Comparison of ENCODE assay signal across 8 cellular contexts in genomic region chr18:63848159-63848558, GRCh38. TPM values are rescaled to one million over a fixed set of nuclear protein-coding genes. Genes with fewer than 3 reads are reported as not detected.
A peak's percentile ranks its signal among the peaks of the same experiment; 100 is the strongest.
DNase-seq lines count a peak whose midpoint lies in the region; ATAC-seq, FAIRE-seq and TF ChIP-seq lines count a peak whose summit lies in the region.

No MANE protein-coding gene starts in this region.

- H3K4me3 ChIP-seq in PC-9 = no peak overlapping the region
- H3K4me3 ChIP-seq in esophagus muscularis mucosa = no peak overlapping the region

- no peaks in the 10 kb centered on the region for H3K9me2 ChIP-seq in PC-9 (ENCODE audit: insufficient read depth)

- H3K4me2 ChIP-seq in PC-9 = no peak overlapping the region

- no peaks in the 10 kb centered on the region for H3K9me3 ChIP-seq in PC-9 (ENCODE audit: insufficient read depth, low read depth)
- H3K9me3 ChIP-seq in esophagus muscularis mucosa = no peaks in the 10 kb centered on the region

- no peaks in the 10 kb centered on the region for H3K27me3 ChIP-seq in PC-9 (ENCODE audit: insufficient read depth, low read depth)
- peaks cover 0 to 6% (median 0%) of the 10 kb centered on the region in 4 donors for H3K27me3 ChIP-seq in esophagus muscularis mucosa

- H3K36me3 ChIP-seq in PC-9 (ENCODE audit: low read depth) (no peaks in the 10 kb centered on the region), esophagus muscularis mucosa (no peaks in the 10 kb centered on the region)

- H3K4me1 Mint-ChIP-seq in progenitor cell of endocrine pancreas (ENCODE audit: low read depth) = no peaks in the 10 kb centered on the region

- CTCF ChIA-PET in PC-9 (lab: Charles Lee) = no interaction called here

- no peak for TF ChIP-seq EP300 in esophagus muscularis mucosa (IDR thresholded peaks at IDR 0.05)

- H2AFZ ChIP-seq in PC-9 = no peak overlapping the region

- H3F3A ChIP-seq in PC-9 (ENCODE audit: insufficient read depth, low read depth) = no peaks in the 10 kb centered on the region

- H3K4me1 ChIP-seq in PC-9 (replicated peaks; ENCODE audit: insufficient read depth) (peaks cover 5% of the 10 kb centered on the region; the same call in 1 of the 2 replicates), esophagus muscularis mucosa (no peaks in the 10 kb centered on the region)

- H3K4me3 Mint-ChIP-seq in progenitor cell of endocrine pancreas (ENCODE audit: low read depth) = no peak overlapping the region

- no peaks in the 10 kb centered on the region for H3K9me3 Mint-ChIP-seq in progenitor cell of endocrine pancreas (ENCODE audit: low read depth)

- intact Hi-C loops in PC-9 (cut with micrococcal nuclease; ENCODE audit: unreplicated experiment) = loop anchor here (1.0 to 10.0 kb wide), 5 partner anchors 88 to 513 kb away; partner anchors contain the start of gene KDSR
- intact Hi-C loops in esophagus muscularis mucosa (cut with DNase I) = loop anchor here (10.0 kb wide), 1 partner anchor 333 kb away; no protein-coding TSS in a partner anchor

- TF ChIP-seq CTCF in PC-9 (conservative IDR thresholded peaks at IDR 0.05) (peak; percentile 74), esophagus muscularis mucosa (IDR thresholded peaks at IDR 0.05) (peak; percentile 19 to 35 (median 22)), progenitor cell of endocrine pancreas (IDR thresholded peaks at IDR 0.05; ENCODE audit: unreplicated experiment) (peak; percentile 74)

- FAIRE-seq in HTR-8/SVneo (lab: Jason Lieb, UNC) = no peak

- H3K27ac ChIP-seq in PC-9 = no peak overlapping the region
- H3K27ac ChIP-seq in esophagus muscularis mucosa (replicated peaks in 1 of 4) = no peak overlapping the region

- no peaks in the 10 kb centered on the region for H3K79me2 ChIP-seq in PC-9 (ENCODE audit: low read depth)

- 4% methylated on average over 2 of the region's 2 CpGs for WGBS in esophagus muscularis mucosa

- DNase-seq in AG20443 (ENCODE audit: low spot score) (peak; percentile 55), HTR-8/SVneo (ENCODE audit: insufficient read length, low spot score) (peak; percentile 15), PC-9 (peak; percentile 12 to 56), esophagus muscularis mucosa (ENCODE audit: extremely low spot score) (no peak), progenitor cell of endocrine pancreas (ENCODE audit: low spot score, unreplicated experiment) (no peak)
- no peak for DNase-seq in stimulated activated CD4-positive, alpha-beta T cell treated with anti-CD3 and anti-CD28 coated beads, Interleukin-4, amount 100 ng/mL, for 1 hour
- no peak for DNase-seq in activated effector memory CD4-positive, alpha-beta T cell treated with anti-CD3 and anti-CD28 coated beads, Interleukin-2, amount 50 U/mL, for 16 hours

- BruUV-seq in PC-9 (replicated peaks; lab: Mats Ljungman, UMichigan) = no TSS peak

- no peak for TF ChIP-seq POLR2A in esophagus muscularis mucosa (IDR thresholded peaks at IDR 0.05; ENCODE audit: low read depth)

- peak; percentile 43 for ATAC-seq in GM18519 (IDR thresholded peaks at IDR 0.05; ENCODE audit: low FRiP score, unreplicated experiment)

- no peaks in the 10 kb centered on the region for H4K20me1 ChIP-seq in PC-9 (ENCODE audit: insufficient read depth)

- no peaks in the 10 kb centered on the region for H3K27me3 Mint-ChIP-seq in progenitor cell of endocrine pancreas

- no peaks in the 10 kb centered on the region for H3K36me3 Mint-ChIP-seq in progenitor cell of endocrine pancreas (ENCODE audit: insufficient read depth)

- H3K27ac Mint-ChIP-seq in progenitor cell of endocrine pancreas = no peak overlapping the region

- POLR2A ChIA-PET in PC-9 (lab: Charles Lee; ENCODE audit: unreplicated experiment) = no interaction called here

RNA-seq across cellular contexts. Expression of gene SERPINB2, which starts 39.3 kb away (rescaled TPM):
- total RNA-seq in PC-9 (2021) (0.73 TPM in 1 of 2 replicates, not detected in the other), esophagus muscularis mucosa (10 to 100 TPM in 1 of 4 donors, not detected in 3; 24.5 TPM), progenitor cell of endocrine pancreas (not detected in 2 replicates)

RNA-seq across cellular contexts. Expression of gene SERPINB10, which starts 59.6 kb away (rescaled TPM):
- total RNA-seq in PC-9 (2021) (not detected in 2 replicates), esophagus muscularis mucosa (1 to 10 TPM in 1 of 4 donors, not detected in 3; 2.3 TPM), progenitor cell of endocrine pancreas (not detected in 2 replicates)

Comparison
In these comparisons a context has a peak if more than half of its experiments do, and no peak if none do; other contexts are left out.
1. DNase-seq: peak in AG20443 (single experiment), HTR-8/SVneo (single experiment) and PC-9 (2 of 2); none in esophagus muscularis mucosa (single experiment), progenitor cell of endocrine pancreas (single experiment), stimulated activated CD4-positive, alpha-beta T cell treated with anti-CD3 and anti-CD28 coated beads, Interleukin-4, amount 100 ng/mL, for 1 hour (single experiment) and activated effector memory CD4-positive, alpha-beta T cell treated with anti-CD3 and anti-CD28 coated beads, Interleukin-2, amount 50 U/mL, for 16 hours (single experiment).
2. CTCF ChIP-seq: peak in every context shown above with its lines; median percentile 74 in PC-9; 74 in progenitor cell of endocrine pancreas; 22 in esophagus muscularis mucosa.